18 cellular contexts compared by ENCODE assay signal in the genomic region with DNA sequence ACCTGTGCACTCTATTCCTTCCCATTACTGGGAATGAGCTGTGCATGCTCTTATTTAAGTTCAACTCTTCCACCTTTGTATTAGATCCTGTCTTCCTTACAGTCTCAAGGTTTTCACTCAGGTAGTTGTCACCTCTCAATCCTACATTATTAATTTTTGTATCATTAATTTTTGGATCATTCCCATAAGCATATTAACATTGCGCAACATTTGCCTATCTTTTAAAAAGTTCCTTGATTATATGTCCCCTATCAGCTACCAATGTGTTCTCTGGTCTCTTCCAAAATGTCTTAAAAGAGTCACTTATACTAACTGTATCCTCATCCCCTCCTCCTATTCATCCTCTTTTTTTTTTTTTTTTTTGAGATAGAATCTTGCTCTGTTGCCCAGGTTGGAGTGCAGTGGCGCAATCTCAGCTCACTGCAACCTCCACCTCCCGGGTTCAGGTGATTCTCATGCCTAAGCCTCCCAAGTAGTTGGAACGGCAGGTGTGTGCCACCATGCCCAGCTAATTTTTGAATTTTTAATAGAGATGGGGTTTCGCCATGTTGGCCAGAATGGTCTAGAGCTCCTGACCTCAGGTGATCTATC.
"Had no signal": no experiment of that assay in that cellular context is flagged by ENCODE, and none has a peak within 500 bp of the region (broad histone marks: within the 10 kb centered on the region; RNA-seq: fewer than 3 reads in every experiment).

No MANE protein-coding gene starts in this region.

- H3K9me3 Mint-ChIP-seq: endodermal cell, neural progenitor cell had no signal

- H3K27me3 ChIP-seq: breast epithelium, gastroesophageal sphincter, neural progenitor cell, testis, uterus had no signal

- H3K4me3 ChIP-seq: breast epithelium, coronary artery, gastroesophageal sphincter, neural progenitor cell, spleen, testis, uterus had no signal

- DNase-seq: activated B cell treated with CpG ODN at 0.5 μM for 24 hours; activated CD4-positive, alpha-beta T cell treated with anti-CD3 and anti-CD28 coated beads for 36 hours; activated CD4-positive, alpha-beta T cell treated with anti-CD3 and anti-CD28 coated beads, Interleukin-2, amount 50 U/mL, for 4 hours; activated gamma-delta T cell; endodermal cell; left colon; mesenchymal stem cell; spleen; stimulated activated CD4-positive, alpha-beta T cell treated with anti-CD3 and anti-CD28 coated beads, Interleukin-4, amount 100 ng/mL, for 1 hour; stimulated activated naive CD4-positive, alpha-beta T cell; testis; trophoblast cell; uterus had no signal

- H3K27ac Mint-ChIP-seq: activated B cell treated with CpG ODN at 0.5 μM for 24 hours; activated CD4-positive, alpha-beta T cell treated with anti-CD3 and anti-CD28 coated beads for 36 hours; activated naive CD8-positive, alpha-beta T cell; endodermal cell; neural progenitor cell had no signal

- H3K4me1 ChIP-seq: breast epithelium, testis had no signal

- H3K36me3 ChIP-seq: breast epithelium, gastroesophageal sphincter, neural progenitor cell, spleen, uterus had no signal

- H3K4me3 Mint-ChIP-seq: activated B cell treated with CpG ODN at 0.5 μM for 24 hours; activated CD4-positive, alpha-beta T cell treated with anti-CD3 and anti-CD28 coated beads for 36 hours; activated naive CD8-positive, alpha-beta T cell; endodermal cell had no signal

- H3K27me3 Mint-ChIP-seq: activated CD4-positive, alpha-beta T cell treated with anti-CD3 and anti-CD28 coated beads for 36 hours; activated naive CD8-positive, alpha-beta T cell had no signal

- H3K9me3 ChIP-seq: breast epithelium, gastroesophageal sphincter, testis, uterus had no signal

- H3K27ac ChIP-seq: breast epithelium, coronary artery, neural progenitor cell, testis had no signal

- ATAC-seq: activated CD4-positive, alpha-beta T cell treated with anti-CD3 and anti-CD28 coated beads for 36 hours; gastroesophageal sphincter; left colon had no signal

- H3K36me3 Mint-ChIP-seq: neural progenitor cell had no signal
